In the genomic region with DNA sequence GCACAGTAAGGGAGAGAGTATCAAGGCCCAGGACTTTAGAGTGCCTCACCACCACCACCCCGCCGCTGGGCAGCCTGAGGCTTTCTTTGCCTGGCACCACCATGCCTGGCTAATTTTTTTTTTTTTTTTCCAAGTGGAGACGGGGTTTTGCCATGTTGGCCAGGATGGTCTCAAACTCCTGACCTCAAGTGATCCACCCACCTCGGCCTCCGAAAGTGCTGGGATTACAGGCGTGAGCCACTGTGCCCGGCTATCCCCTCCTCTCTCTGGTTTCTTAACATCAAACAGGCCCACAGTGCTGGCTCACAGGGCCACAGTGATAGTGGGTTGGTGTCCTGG, we compare ENCODE assay signal across 6 cellular contexts. TPM values are rescaled to one million over a fixed set of nuclear protein-coding genes. Genes with fewer than 3 reads are reported as not detected.
DNase-seq lines count a peak whose midpoint lies in the region; TF ChIP-seq lines count a peak whose summit lies in the region.
"Not testable (repeated sequence)": the region's sequence is repeated elsewhere in the genome, so short reads cannot be mapped to it uniquely, and the experiment has no call there.

No MANE protein-coding gene starts in this region.

- H4K20me1 ChIP-seq in neural progenitor cell (ENCODE audit: low read depth) = not testable (repeated sequence)

- peak overlapping the region; percentile 80 for H3K27ac ChIP-seq in brain microvascular endothelial cell
- peak overlapping the region; percentile 91 for H3K27ac ChIP-seq in left ventricle myocardium inferior (replicated peaks)
- not testable (repeated sequence) for H3K27ac ChIP-seq in neural progenitor cell
- H3K27ac ChIP-seq in tibial artery = peak overlapping the region; percentile 84 to 86

- not testable (repeated sequence) for H3K27me3 ChIP-seq in brain microvascular endothelial cell (replicated peaks); left ventricle myocardium inferior (ENCODE audit: low read depth); neural progenitor cell; tibial artery

- in situ Hi-C loops in brain microvascular endothelial cell (cut with HindIII; ENCODE audit: low pct_ligation_motif_present, low sequenced_read_pairs) = not testable (repeated sequence)

- peaks cover 27% of the 10 kb centered on the region for H3K36me3 ChIP-seq in brain microvascular endothelial cell (replicated peaks)
- peaks cover 20% of the 10 kb centered on the region for H3K36me3 ChIP-seq in left ventricle myocardium inferior
- not testable (repeated sequence) for H3K36me3 ChIP-seq in neural progenitor cell
- peaks cover 0 to 17% (median 14%) of the 10 kb centered on the region in 3 donors for H3K36me3 ChIP-seq in tibial artery

- H3K4me2 ChIP-seq in neural progenitor cell = not testable (repeated sequence)

- H3K4me1 Mint-ChIP-seq in T-helper 2 cell treated with Interferon-gamma antibody and Interleukin-4, amounts not matched to agents 5 μg/mL and 100 μg/mL, for 36 hours (ENCODE audit: low read depth) = peaks cover 32% of the 10 kb centered on the region
- not testable (repeated sequence) for H3K4me1 Mint-ChIP-seq in neural progenitor cell

- H3K4me3 Mint-ChIP-seq in T-helper 2 cell treated with Interferon-gamma antibody and Interleukin-4, amounts not matched to agents 5 μg/mL and 100 μg/mL, for 36 hours = peak overlapping the region; percentile 89
- H3K4me3 Mint-ChIP-seq in neural progenitor cell = not testable (repeated sequence)

- H3K4me3 ChIP-seq in GM12865 (ENCODE audit: low read depth, low read length) (peak overlapping the region; percentile 77), left ventricle myocardium inferior (peak overlapping the region; percentile 56), tibial artery (peak overlapping the region; percentile 21 to 33)
- H3K4me3 ChIP-seq in brain microvascular endothelial cell (ENCODE audit: low read depth, low read length); neural progenitor cell: not testable (repeated sequence)

- H2AFZ ChIP-seq in neural progenitor cell (replicated peaks) = not testable (repeated sequence)

- peaks cover 12% of the 10 kb centered on the region for H3K79me2 ChIP-seq in neural progenitor cell (ENCODE audit: low read depth)

- not testable (repeated sequence) for H3K27me3 Mint-ChIP-seq in T-helper 2 cell treated with Interferon-gamma antibody and Interleukin-4, amounts not matched to agents 5 μg/mL and 100 μg/mL, for 36 hours (ENCODE audit: low read depth); neural progenitor cell (ENCODE audit: insufficient read depth, low read depth)

- H3K4me1 ChIP-seq in left ventricle myocardium inferior = peaks cover 74% of the 10 kb centered on the region
- H3K4me1 ChIP-seq in neural progenitor cell = not testable (repeated sequence)
- peaks cover 0 to 42% (median 36%) of the 10 kb centered on the region in 4 donors for H3K4me1 ChIP-seq in tibial artery

- intact Hi-C loops in left ventricle myocardium inferior (cut with micrococcal nuclease); tibial artery (cut with DNase I; ENCODE audit: low total_unique reads): not testable (repeated sequence)

- H3K9me3 Mint-ChIP-seq in T-helper 2 cell treated with Interferon-gamma antibody and Interleukin-4, amounts not matched to agents 5 μg/mL and 100 μg/mL, for 36 hours; neural progenitor cell: not testable (repeated sequence)

- not testable (repeated sequence) for TF ChIP-seq CTCF in GM12865 (IDR thresholded peaks at IDR 0.05; ENCODE audit: insufficient read depth, low read depth, low read length, missing control alignments); brain microvascular endothelial cell (IDR thresholded peaks at IDR 0.05; ENCODE audit: low read depth, low read length, missing control alignments); left ventricle myocardium inferior (IDR thresholded peaks at IDR 0.05; ENCODE audit: borderline replicate concordance); neural progenitor cell (IDR thresholded peaks at IDR 0.05)
- TF ChIP-seq CTCF in tibial artery (IDR thresholded peaks at IDR 0.05) = peak in 1 of 2 experiments; percentile 3

- H3K9me3 ChIP-seq in left ventricle myocardium inferior (replicated peaks); neural progenitor cell (ENCODE audit: low read depth); tibial artery: not testable (repeated sequence)

- H3K9ac ChIP-seq in neural progenitor cell = peak overlapping the region; percentile 10

- peak overlapping the region; percentile 93 for H3K27ac Mint-ChIP-seq in T-helper 2 cell treated with Interferon-gamma antibody and Interleukin-4, amounts not matched to agents 5 μg/mL and 100 μg/mL, for 36 hours
- H3K27ac Mint-ChIP-seq in neural progenitor cell = not testable (repeated sequence)

- peaks cover 48% of the 10 kb centered on the region for H3K36me3 Mint-ChIP-seq in T-helper 2 cell treated with Interferon-gamma antibody and Interleukin-4, amounts not matched to agents 5 μg/mL and 100 μg/mL, for 36 hours (ENCODE audit: low read depth)
- H3K36me3 Mint-ChIP-seq in neural progenitor cell = not testable (repeated sequence)

- not testable (repeated sequence) for DNase-seq in GM12865 (ENCODE audit: low read depth); T-helper 2 cell treated with Interferon-gamma antibody and Interleukin-4, amounts not matched to agents 5 μg/mL and 100 μg/mL, for 36 hours (ENCODE audit: low spot score); brain microvascular endothelial cell; left ventricle myocardium inferior; neural progenitor cell (ENCODE audit: low spot score); tibial artery

- H3F3A ChIP-seq in neural progenitor cell (ENCODE audit: low read depth) = not testable (repeated sequence)

RNA-seq across cellular contexts. Expression of a gene that starts 5.1 kb away (rescaled TPM):
- total RNA-seq in left ventricle myocardium inferior (33.6 TPM), neural progenitor cell (ENCODE audit: low replicate concordance) (23.6 and 50.5 TPM in 2 replicates)

RNA-seq across cellular contexts. Expression of a gene that starts 28.7 kb away (rescaled TPM):
- total RNA-seq in left ventricle myocardium inferior = 93.2 TPM
- 136 and 170 TPM in 2 replicates for total RNA-seq in neural progenitor cell (ENCODE audit: low replicate concordance)

RNA-seq across cellular contexts. Expression of a gene that starts 29.1 kb away (rescaled TPM):
- total RNA-seq in left ventricle myocardium inferior (43.9 TPM), neural progenitor cell (ENCODE audit: low replicate concordance) (59.7 and 98.2 TPM in 2 replicates)

RNA-seq across cellular contexts. Expression of a gene that starts 54.0 kb away (rescaled TPM):
- total RNA-seq in left ventricle myocardium inferior (131 TPM), neural progenitor cell (ENCODE audit: low replicate concordance) (143 and 154 TPM in 2 replicates)

RNA-seq across cellular contexts. Expression of a gene that starts 58.9 kb away (rescaled TPM):
- total RNA-seq in left ventricle myocardium inferior (4.3 TPM), neural progenitor cell (ENCODE audit: low replicate concordance) (8.3 and 10.5 TPM in 2 replicates)
